20 cellular contexts compared by ENCODE assay signal in the genomic region with DNA sequence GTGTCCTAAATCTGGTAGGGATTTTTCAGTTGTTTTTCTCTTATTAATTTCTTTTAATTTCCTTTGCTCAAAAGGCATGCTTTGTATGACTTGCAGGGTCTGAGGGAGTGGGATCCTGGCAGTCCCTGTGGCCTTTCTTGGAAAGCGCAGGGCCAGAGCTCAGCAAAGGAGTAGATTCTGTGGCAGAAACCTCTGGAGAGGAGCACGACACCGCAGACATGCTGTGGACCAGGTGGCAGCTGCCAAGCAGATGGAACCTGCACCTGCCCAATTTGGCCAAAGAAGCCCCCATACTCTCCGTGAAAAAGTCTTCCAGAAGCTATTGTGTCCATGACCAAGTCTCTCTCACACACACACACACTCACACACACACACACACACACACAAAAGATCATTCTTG.
DNase-seq lines count a peak whose midpoint lies in the region; ATAC-seq and TF ChIP-seq lines count a peak whose summit lies in the region.
"Had no signal": no experiment of that assay in that cellular context is flagged by ENCODE, and none has a peak within 500 bp of the region (broad histone marks: within the 10 kb centered on the region; RNA-seq: fewer than 3 reads in every experiment).

No MANE protein-coding gene starts in this region.

- no peak overlapping the region for H3K27ac Mint-ChIP-seq in chondrocyte (ENCODE audit: unreplicated experiment)
- H3K27ac Mint-ChIP-seq: B cell; CD4-positive, CD25-positive, alpha-beta regulatory T cell; CD8-positive, alpha-beta T cell; GM23338; H9 had no signal

- peaks cover 9% of the 10 kb centered on the region for H3K4me1 Mint-ChIP-seq in chondrocyte (ENCODE audit: low read depth)
- H3K4me1 Mint-ChIP-seq: B cell; CD4-positive, CD25-positive, alpha-beta regulatory T cell had no signal

- H2AFZ ChIP-seq in smooth muscle cell (ENCODE audit: low read depth) = no peak overlapping the region
- H2AFZ ChIP-seq: GM23338 had no signal

- H3K9me3 ChIP-seq in mucosa of descending colon (no peaks in the 10 kb centered on the region), smooth muscle cell (replicated peaks; ENCODE audit: low read depth) (no peaks in the 10 kb centered on the region)
- H3K9me3 ChIP-seq: BLaER1, Caco-2 had no signal

- WGBS in smooth muscle cell (ENCODE audit: low lambda C conversion rate) = 75% methylated on average over 4 of the region's 4 CpGs

- H3K79me2 ChIP-seq in smooth muscle cell (ENCODE audit: low read depth) = no peaks in the 10 kb centered on the region

- peaks cover 7% of the 10 kb centered on the region for H3K4me1 ChIP-seq in mucosa of descending colon (ENCODE audit: low read depth)
- no peaks in the 10 kb centered on the region for H3K4me1 ChIP-seq in smooth muscle cell (ENCODE audit: low read depth)
- H3K4me1 ChIP-seq: Caco-2 had no signal

- H3K27me3 ChIP-seq in smooth muscle cell (ENCODE audit: low read depth) = no peaks in the 10 kb centered on the region

- H3K4me3 Mint-ChIP-seq in chondrocyte (ENCODE audit: unreplicated experiment) = no peak overlapping the region
- H3K4me3 Mint-ChIP-seq: B cell; CD4-positive, CD25-positive, alpha-beta regulatory T cell; CD8-positive, alpha-beta T cell; GM23338; H9 had no signal

- TF ChIP-seq CTCF in chondrocyte (IDR thresholded peaks at IDR 0.05) = no peak
- no peak for TF ChIP-seq CTCF in mucosa of descending colon (IDR thresholded peaks at IDR 0.05)
- TF ChIP-seq CTCF in smooth muscle cell (IDR thresholded peaks at IDR 0.05; ENCODE audit: borderline replicate concordance, insufficient read depth, poor library complexity, severe bottlenecking) = no peak

- H4K20me1 ChIP-seq in smooth muscle cell (ENCODE audit: low read depth) = no peaks in the 10 kb centered on the region
- H4K20me1 ChIP-seq: BLaER1 had no signal

- H3K36me3 ChIP-seq in mucosa of descending colon (ENCODE audit: low read depth) (no peaks in the 10 kb centered on the region), smooth muscle cell (ENCODE audit: low read depth) (no peaks in the 10 kb centered on the region)
- H3K36me3 ChIP-seq: BLaER1 had no signal

- DNase-seq in Right ventricle myocardium superior (peak; percentile 6), Right ventricle myocardium inferior (ENCODE audit: missing footprints) (no peak), chondrocyte (ENCODE audit: low spot score) (peak; percentile 30), mucosa of descending colon (peak in 2 of 3 donors; percentile 14), NCI-H1930 (lab: John Stamatoyannopoulos, UW) (no peak), smooth muscle cell (lab: John Stamatoyannopoulos, UW; ENCODE audit: unreplicated experiment) (no peak)
- DNase-seq: Caco-2; CD4-positive, CD25-positive, alpha-beta regulatory T cell; CD8-positive, alpha-beta T cell; DMS79; EL; GDM1; H9 had no signal

- intact Hi-C loops in Right ventricle myocardium superior (cut with DNase I) = no loop called here
- intact Hi-C loops in Right ventricle myocardium inferior (cut with DNase I) = no loop called here
- intact Hi-C loops in mucosa of descending colon (cut with DNase I, micrococcal nuclease) = no loop called here

- H3K9ac ChIP-seq in smooth muscle cell (ENCODE audit: low read depth) = no peak overlapping the region
- H3K9ac ChIP-seq: BLaER1 had no signal

- no peak overlapping the region for H3K4me3 ChIP-seq in mucosa of descending colon
- no peak overlapping the region for H3K4me3 ChIP-seq in smooth muscle cell
- H3K4me3 ChIP-seq: BLaER1, GM12878, GM23338 had no signal

- H3F3A ChIP-seq in smooth muscle cell (ENCODE audit: low read depth) = no peaks in the 10 kb centered on the region

- no peaks in the 10 kb centered on the region for H3K36me3 Mint-ChIP-seq in chondrocyte (ENCODE audit: low read depth)
- H3K36me3 Mint-ChIP-seq: CD4-positive, CD25-positive, alpha-beta regulatory T cell; CD8-positive, alpha-beta T cell had no signal

- ATAC-seq in Right ventricle myocardium superior (ENCODE audit: poor library complexity) (no peak), Right ventricle myocardium inferior (no peak), mucosa of descending colon (no peak)
- ATAC-seq: CD8-positive, alpha-beta T cell; GM12878; GM23338; HCT116 had no signal

- no peaks in the 10 kb centered on the region for H3K9me3 Mint-ChIP-seq in chondrocyte (ENCODE audit: low read depth)
- H3K9me3 Mint-ChIP-seq: CD4-positive, CD25-positive, alpha-beta regulatory T cell; CD8-positive, alpha-beta T cell had no signal

- H3K4me2 ChIP-seq in smooth muscle cell = no peak overlapping the region
- H3K4me2 ChIP-seq: BLaER1, GM23338 had no signal

- no peak overlapping the region for H3K27ac ChIP-seq in smooth muscle cell (ENCODE audit: low read depth)
- H3K27ac ChIP-seq: 22Rv1, BLaER1, C4-2B had no signal

- H3K27me3 Mint-ChIP-seq in chondrocyte (ENCODE audit: low read depth) = peaks cover 40% of the 10 kb centered on the region

Comparison
In these comparisons a context has a peak if more than half of its experiments do, and no peak if none do; other contexts are left out.
1. DNase-seq: peak in Right ventricle myocardium superior (single experiment), chondrocyte (single experiment) and mucosa of descending colon (2 of 3); none in Right ventricle myocardium inferior (single experiment), NCI-H1930 (0 of 2) and smooth muscle cell (single experiment).